ENCODE assay signal across 8 cellular contexts in genomic region chr1:199859525-199859924, GRCh38.
DNase-seq lines count a peak whose midpoint lies in the region; FAIRE-seq and TF ChIP-seq lines count a peak whose summit lies in the region.

No MANE protein-coding gene starts in this region.

- in situ Hi-C loops in astrocyte of the spinal cord (cut with HindIII; ENCODE audit: low sequenced_read_pairs) = no loop called here

- no peak for TF ChIP-seq CTCF in astrocyte of the spinal cord (IDR thresholded peaks at IDR 0.05; ENCODE audit: low read depth, low read length)
- no peak for TF ChIP-seq CTCF in kidney (IDR thresholded peaks at IDR 0.05; ENCODE audit: borderline replicate concordance, extremely low read depth, insufficient read depth)

- FAIRE-seq in kidney (lab: Jason Lieb, UNC) = no peak

- intact Hi-C loops in kidney (cut with DNase I) = no loop called here

- no peak overlapping the region for H3K4me3 ChIP-seq in astrocyte of the spinal cord (ENCODE audit: low read depth, low read length)
- no peak overlapping the region for H3K4me3 ChIP-seq in kidney (ENCODE audit: low read length in 2 of 2)

- DNase-seq in Daoy (ENCODE audit: low read depth) (peak; percentile 73), NCI-H1417 treated with DMSO at 0.1 percent for 48 hours (lab: John Stamatoyannopoulos, UW) (peak; percentile 31), astrocyte of the spinal cord (ENCODE audit: low read depth, low spot score) (peak; percentile 55), myocyte (ENCODE audit: low read depth) (peak; percentile 12), middle frontal gyrus (ENCODE audit: extremely low spot score, low spot score) (no peak), HK-2 (ENCODE audit: unreplicated experiment) (no peak), kidney (no peak)
- no peak for DNase-seq in effector CD8-positive, alpha-beta T cell (lab: John Stamatoyannopoulos, UW)

- H3K27ac ChIP-seq in kidney (ENCODE audit: low read depth in 2 of 2, low read length in 2 of 2) = no peak overlapping the region

- H3K9ac ChIP-seq in kidney (ENCODE audit: low read length in 2 of 2) = no peak overlapping the region

- no peaks in the 10 kb centered on the region for H3K4me1 ChIP-seq in kidney (ENCODE audit: control insufficient read depth in 1 of 2, insufficient read depth in 1 of 2, low read depth in 1 of 2, low read length in 2 of 2)

- no peaks in the 10 kb centered on the region for H3K9me3 ChIP-seq in kidney (ENCODE audit: control insufficient read depth in 1 of 2, low read length in 2 of 2)

- no peaks in the 10 kb centered on the region for H3K36me3 ChIP-seq in kidney (ENCODE audit: control insufficient read depth in 1 of 2, insufficient read depth in 2 of 2, low read length in 2 of 2)

Comparison
In these comparisons a context has a peak if more than half of its experiments do, and no peak if none do; other contexts are left out.
1. DNase-seq: peak in Daoy (single experiment), NCI-H1417 treated with DMSO at 0.1 percent for 48 hours (single experiment), astrocyte of the spinal cord (single experiment) and myocyte (single experiment); none in middle frontal gyrus (single experiment), HK-2 (single experiment), effector CD8-positive, alpha-beta T cell (single experiment) and kidney (single experiment).